ENCODE assay signal across 10 cellular contexts in the genomic region with DNA sequence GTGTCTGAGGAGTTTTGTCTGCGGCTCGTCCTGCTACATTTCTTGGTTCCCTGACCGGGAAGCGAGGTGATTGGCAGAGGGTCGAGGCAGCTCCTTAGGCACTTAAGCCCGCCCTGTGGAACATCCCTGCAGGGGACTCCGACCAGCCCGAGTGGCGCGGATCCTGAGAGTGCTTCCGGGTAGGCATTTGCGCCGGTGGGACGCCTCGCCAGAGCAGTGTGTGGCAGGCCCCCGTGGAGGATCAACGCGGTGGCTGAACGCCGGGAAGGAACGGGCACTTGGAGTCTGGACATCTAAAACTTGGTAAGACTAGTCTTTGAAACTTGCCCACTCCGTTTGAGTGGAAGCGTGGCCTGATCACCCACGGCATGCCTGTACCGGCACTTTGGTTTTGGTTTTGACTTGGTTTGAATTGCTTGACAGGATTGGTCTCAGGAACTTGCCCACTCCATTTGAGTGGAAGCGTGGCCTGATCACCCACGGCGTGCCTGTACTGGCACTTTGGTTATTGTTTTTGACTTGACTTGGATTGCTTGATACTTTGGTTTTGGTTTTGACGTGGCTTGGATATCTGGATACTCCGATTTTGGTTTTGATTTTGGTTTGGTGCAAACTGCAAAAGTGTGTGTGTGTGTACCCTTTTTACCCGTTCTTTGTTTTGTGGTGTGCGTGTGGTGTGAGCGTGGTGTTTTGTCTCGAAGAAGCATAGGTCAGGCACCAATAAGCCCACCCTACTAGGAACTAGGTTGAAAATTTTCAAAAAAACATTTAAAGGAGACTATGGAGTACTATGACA. TPM values are rescaled to one million over a fixed set of nuclear protein-coding genes. Genes with fewer than 3 reads are reported as not detected.
A peak's percentile ranks its signal among the peaks of the same experiment; 100 is the strongest.
DNase-seq lines count a peak whose midpoint lies in the region; ATAC-seq, FAIRE-seq and TF ChIP-seq lines count a peak whose summit lies in the region.
"Not testable (repeated sequence)": the region's sequence is repeated elsewhere in the genome, so short reads cannot be mapped to it uniquely, and the experiment has no call there.
"Had no signal": no experiment of that assay in that cellular context is flagged by ENCODE, and none has a peak within 500 bp of the region (broad histone marks: within the 10 kb centered on the region; RNA-seq: fewer than 3 reads in every experiment).

No MANE protein-coding gene starts in this region.

- H3K36me3 ChIP-seq in CD4-positive, CD25-positive, alpha-beta regulatory T cell (ENCODE audit: control insufficient read depth, insufficient read depth, low read length); GM12878 (ENCODE audit: control insufficient read depth in 2 of 2, insufficient read depth in 2 of 2, low read length in 1 of 2): not testable (repeated sequence)

- not testable (repeated sequence) for H3K9me3 ChIP-seq in CD4-positive, CD25-positive, alpha-beta regulatory T cell (ENCODE audit: control insufficient read depth in 2 of 2, low read length in 2 of 2); GM12878 (replicated peaks; ENCODE audit: control insufficient read depth, insufficient read depth, low read length)

- RAD21 ChIA-PET in GM12878 (lab: Charles Lee; ENCODE audit: unreplicated experiment), result interaction anchor here (1.0 kb wide), 1 partner anchor 10 kb away, joined by 3 read pairs; no protein-coding TSS in a partner anchor

- H3K27ac Mint-ChIP-seq in CD4-positive, CD25-positive, alpha-beta regulatory T cell, result peak overlapping the region; percentile 16 to 80 (median 38)
- H3K27ac Mint-ChIP-seq in IgD-negative memory B cell; activated T-cell treated with anti-CD3 and anti-CD28 coated beads, Interleukin-2, amount 50 U/mL, for 72 hours: not testable (repeated sequence)
- H3K27ac Mint-ChIP-seq in activated CD4-positive, alpha-beta T cell treated with anti-CD3 and anti-CD28 coated beads for 36 hours, result peak overlapping the region; percentile 19
- peak overlapping the region; percentile 40 for H3K27ac Mint-ChIP-seq in activated CD8-positive, alpha-beta T cell treated with anti-CD3 and anti-CD28 coated beads, Interleukin-2, amount 10 ng/mL, durations not matched to agents 7 days and 5 days
- peak overlapping the region in 1 of 2 donors; percentile 47 for H3K27ac Mint-ChIP-seq in natural killer cell treated with Interleukin-12 subunit alpha and Interleukin-12 subunit beta and Interleukin-15 and Interleukin-18, amount 100 ng/mL, for 72 hours
- peak overlapping the region; percentile 46 for H3K27ac Mint-ChIP-seq in stimulated activated naive CD8-positive, alpha-beta T cell treated with anti-CD3 and anti-CD28 coated beads, Interleukin-15, Interleukin-2, amounts not matched to agents 100 ng/mL and 50 ng/mL, for 24 hours

- TF ChIP-seq EP300 in GM12878 (IDR thresholded peaks at IDR 0.05; ENCODE audit: borderline replicate concordance in 1 of 2, control insufficient read depth in 1 of 2, low read depth in 2 of 2, low read length in 2 of 2), result not testable (repeated sequence)

- peak overlapping the region; percentile 90 for H3K9ac ChIP-seq in GM12878 (ENCODE audit: control insufficient read depth, insufficient read depth, low read length)

- not testable (repeated sequence) for H3K4me1 ChIP-seq in CD4-positive, CD25-positive, alpha-beta regulatory T cell (ENCODE audit: control insufficient read depth, insufficient read depth, low read length, poor library complexity, severe bottlenecking)
- H3K4me1 ChIP-seq in GM12878 (ENCODE audit: control insufficient read depth, insufficient read depth, low read length), result peaks cover 45% of the 10 kb centered on the region

- not testable (repeated sequence) for H3K4me3 ChIP-seq in CD4-positive, CD25-positive, alpha-beta regulatory T cell (ENCODE audit: low read depth, low read length)
- peak overlapping the region; percentile 70 for H3K4me3 ChIP-seq in GM12878

- H3K27ac ChIP-seq in CD4-positive, CD25-positive, alpha-beta regulatory T cell (ENCODE audit: insufficient read depth, low read length, poor library complexity, severe bottlenecking), result not testable (repeated sequence)
- peak overlapping the region; percentile 95 for H3K27ac ChIP-seq in GM12878 (ENCODE audit: control insufficient read depth, insufficient read depth)

- H3K4me2 ChIP-seq in GM12878 (ENCODE audit: control insufficient read depth, insufficient read depth), result peak overlapping the region; percentile 95

- 96% methylated on average over 25 of the region's 34 CpGs for WGBS in GM12878 (ENCODE audit: insufficient coverage, insufficient replicate concordance, low lambda C conversion rate, missing lambda C conversion rate)

- SMC1A ChIA-PET in GM12878 (lab: Charles Lee; ENCODE audit: uncharacterized antibody, unreplicated experiment), result interaction anchor here (0.7 to 1.0 kb wide), 2 partner anchors 30 to 32 kb away, joined by 3 read pairs; no protein-coding TSS in a partner anchor

- H3K9me3 Mint-ChIP-seq in CD4-positive, CD25-positive, alpha-beta regulatory T cell; IgD-negative memory B cell; activated CD4-positive, alpha-beta T cell treated with anti-CD3 and anti-CD28 coated beads for 36 hours (ENCODE audit: low read depth); activated CD8-positive, alpha-beta T cell treated with anti-CD3 and anti-CD28 coated beads, Interleukin-2, amount 10 ng/mL, durations not matched to agents 7 days and 5 days (ENCODE audit: insufficient read depth); activated T-cell treated with anti-CD3 and anti-CD28 coated beads, Interleukin-2, amount 50 U/mL, for 72 hours; natural killer cell treated with Interleukin-12 subunit alpha and Interleukin-12 subunit beta and Interleukin-15 and Interleukin-18, amount 100 ng/mL, for 72 hours; stimulated activated naive CD8-positive, alpha-beta T cell treated with anti-CD3 and anti-CD28 coated beads, Interleukin-15, Interleukin-2, amounts not matched to agents 100 ng/mL and 50 ng/mL, for 24 hours: not testable (repeated sequence)

- H2AFZ ChIP-seq in GM12878 (ENCODE audit: control insufficient read depth, low read depth, low read length), result peak overlapping the region; percentile 7

- BruUV-seq in GM12878 (replicated peaks; lab: Mats Ljungman, UMichigan), result not testable (repeated sequence)

- CTCF ChIA-PET in activated CD4-positive, alpha-beta T cell treated with anti-CD3 and anti-CD28 coated beads for 36 hours (lab: Charles Lee); activated CD8-positive, alpha-beta T cell treated with anti-CD3 and anti-CD28 coated beads, Interleukin-2, amount 10 ng/mL, durations not matched to agents 7 days and 5 days (lab: Charles Lee): not testable (repeated sequence)
- CTCF ChIA-PET in GM12878 (lab: Yijun Ruan, JAX), result interaction anchor here (0.7 to 1.1 kb wide), 2 partner anchors 33 to 140 kb away, joined by 3 read pairs; partner anchors contain the start of gene GPR108

- peak overlapping the region in 2 of 4 donors; percentile 3 to 70 for H3K4me3 Mint-ChIP-seq in CD4-positive, CD25-positive, alpha-beta regulatory T cell
- H3K4me3 Mint-ChIP-seq in IgD-negative memory B cell, result peak overlapping the region in 3 of 4 donors; percentile 6 to 74 (median 55)
- not testable (repeated sequence) for H3K4me3 Mint-ChIP-seq in activated CD4-positive, alpha-beta T cell treated with anti-CD3 and anti-CD28 coated beads for 36 hours
- H3K4me3 Mint-ChIP-seq in activated CD8-positive, alpha-beta T cell treated with anti-CD3 and anti-CD28 coated beads, Interleukin-2, amount 10 ng/mL, durations not matched to agents 7 days and 5 days, result peak overlapping the region; percentile 29
- peak overlapping the region; percentile 6 to 66 for H3K4me3 Mint-ChIP-seq in activated T-cell treated with anti-CD3 and anti-CD28 coated beads, Interleukin-2, amount 50 U/mL, for 72 hours
- peak overlapping the region; percentile 46 for H3K4me3 Mint-ChIP-seq in natural killer cell treated with Interleukin-12 subunit alpha and Interleukin-12 subunit beta and Interleukin-15 and Interleukin-18, amount 100 ng/mL, for 72 hours
- H3K4me3 Mint-ChIP-seq in stimulated activated naive CD8-positive, alpha-beta T cell treated with anti-CD3 and anti-CD28 coated beads, Interleukin-15, Interleukin-2, amounts not matched to agents 100 ng/mL and 50 ng/mL, for 24 hours, result peak overlapping the region; percentile 49

- not testable (repeated sequence) for TF ChIP-seq POLR2A in GM12878 (IDR thresholded peaks at IDR 0.05; ENCODE audit: low read depth, low read length)

- not testable (repeated sequence) for H3K27me3 Mint-ChIP-seq in CD4-positive, CD25-positive, alpha-beta regulatory T cell; IgD-negative memory B cell; activated CD8-positive, alpha-beta T cell treated with anti-CD3 and anti-CD28 coated beads, Interleukin-2, amount 10 ng/mL, durations not matched to agents 7 days and 5 days (ENCODE audit: low read depth); activated T-cell treated with anti-CD3 and anti-CD28 coated beads, Interleukin-2, amount 50 U/mL, for 72 hours (ENCODE audit: low read depth)
- H3K27me3 Mint-ChIP-seq in activated CD4-positive, alpha-beta T cell treated with anti-CD3 and anti-CD28 coated beads for 36 hours, result peaks cover 15% of the 10 kb centered on the region
- peaks cover 9 to 16% of the 10 kb centered on the region in 2 donors for H3K27me3 Mint-ChIP-seq in natural killer cell treated with Interleukin-12 subunit alpha and Interleukin-12 subunit beta and Interleukin-15 and Interleukin-18, amount 100 ng/mL, for 72 hours
- H3K27me3 Mint-ChIP-seq in stimulated activated naive CD8-positive, alpha-beta T cell treated with anti-CD3 and anti-CD28 coated beads, Interleukin-15, Interleukin-2, amounts not matched to agents 100 ng/mL and 50 ng/mL, for 24 hours, result peaks cover 15% of the 10 kb centered on the region

- peaks cover 71% of the 10 kb centered on the region for H3K79me2 ChIP-seq in GM12878 (ENCODE audit: control insufficient read depth, insufficient read depth, low read length)

- DNase-seq in CD4-positive, CD25-positive, alpha-beta regulatory T cell; activated CD4-positive, alpha-beta T cell treated with anti-CD3 and anti-CD28 coated beads for 36 hours; activated CD8-positive, alpha-beta T cell treated with anti-CD3 and anti-CD28 coated beads, Interleukin-2, amount 10 ng/mL, durations not matched to agents 7 days and 5 days; activated T-cell treated with anti-CD3 and anti-CD28 coated beads, Interleukin-2, amount 50 U/mL, for 72 hours; GM12878 (ENCODE audit: low read depth, low spot score); natural killer cell treated with Interleukin-12 subunit alpha and Interleukin-12 subunit beta and Interleukin-15 and Interleukin-18, amount 100 ng/mL, for 72 hours (ENCODE audit: low spot score): not testable (repeated sequence)

- ATAC-seq in CD4-positive, CD25-positive, alpha-beta regulatory T cell (ENCODE audit: low read depth in 2 of 2); activated CD4-positive, alpha-beta T cell treated with anti-CD3 and anti-CD28 coated beads for 36 hours; activated CD8-positive, alpha-beta T cell treated with anti-CD3 and anti-CD28 coated beads, Interleukin-2, amount 10 ng/mL, durations not matched to agents 7 days and 5 days; activated T-cell treated with anti-CD3 and anti-CD28 coated beads, Interleukin-2, amount 50 U/mL, for 72 hours (replicated peaks in 1 of 2); GM12878; natural killer cell treated with Interleukin-12 subunit alpha and Interleukin-12 subunit beta and Interleukin-15 and Interleukin-18, amount 100 ng/mL, for 72 hours: not testable (repeated sequence)

- not testable (repeated sequence) for FAIRE-seq in GM12878 (lab: Jason Lieb, UNC)

- not testable (repeated sequence) for TF ChIP-seq CTCF in GM12878 (IDR thresholded peaks at IDR 0.05 in 2 of 3, conservative IDR thresholded peaks at IDR 0.05 in 1 of 3; ENCODE audit: control insufficient read depth in 2 of 3, extremely low read depth in 1 of 3, insufficient read depth in 1 of 3, low read depth in 3 of 3, low read length in 3 of 3)

- not testable (repeated sequence) for H4K20me1 ChIP-seq in GM12878 (ENCODE audit: control insufficient read depth, insufficient read depth)

- intact Hi-C loops in activated CD4-positive, alpha-beta T cell treated with anti-CD3 and anti-CD28 coated beads for 36 hours (cut with DNase I, micrococcal nuclease), result loop anchor here in 1 of 2 experiments (1.0 kb wide), 1 partner anchor 19 kb away; no protein-coding TSS in a partner anchor
- intact Hi-C loops in GM12878 (cut with micrococcal nuclease; ENCODE audit: unreplicated experiment), result not testable (repeated sequence)

- not testable (repeated sequence) for H3K27me3 ChIP-seq in CD4-positive, CD25-positive, alpha-beta regulatory T cell (ENCODE audit: control insufficient read depth, insufficient read depth, low read length); GM12878 (replicated peaks in 1 of 2; ENCODE audit: control insufficient read depth in 2 of 2, insufficient read depth in 2 of 2, low read length in 1 of 2)

- H3K36me3 Mint-ChIP-seq in CD4-positive, CD25-positive, alpha-beta regulatory T cell; IgD-negative memory B cell; activated CD4-positive, alpha-beta T cell treated with anti-CD3 and anti-CD28 coated beads for 36 hours (ENCODE audit: low read depth); activated CD8-positive, alpha-beta T cell treated with anti-CD3 and anti-CD28 coated beads, Interleukin-2, amount 10 ng/mL, durations not matched to agents 7 days and 5 days (ENCODE audit: low read depth); activated T-cell treated with anti-CD3 and anti-CD28 coated beads, Interleukin-2, amount 50 U/mL, for 72 hours (ENCODE audit: insufficient read depth in 2 of 2); natural killer cell treated with Interleukin-12 subunit alpha and Interleukin-12 subunit beta and Interleukin-15 and Interleukin-18, amount 100 ng/mL, for 72 hours; stimulated activated naive CD8-positive, alpha-beta T cell treated with anti-CD3 and anti-CD28 coated beads, Interleukin-15, Interleukin-2, amounts not matched to agents 100 ng/mL and 50 ng/mL, for 24 hours (ENCODE audit: low read depth): not testable (repeated sequence)

- not testable (repeated sequence) for TF ChIP-seq RAD21 in GM12878 (IDR thresholded peaks at IDR 0.05; ENCODE audit: insufficient read depth, low read depth, low read length)

- POLR2A ChIA-PET in activated CD4-positive, alpha-beta T cell treated with anti-CD3 and anti-CD28 coated beads for 36 hours (lab: Charles Lee); activated CD8-positive, alpha-beta T cell treated with anti-CD3 and anti-CD28 coated beads, Interleukin-2, amount 10 ng/mL, durations not matched to agents 7 days and 5 days (lab: Charles Lee); GM12878 (lab: Charles Lee): not testable (repeated sequence)

- in situ Hi-C loops in GM12878 (cut with MboI), result not testable (repeated sequence)

- H3K4me1 Mint-ChIP-seq in CD4-positive, CD25-positive, alpha-beta regulatory T cell, result peaks cover 6 to 45% (median 27%) of the 10 kb centered on the region in 4 donors
- peaks cover 30 to 34% (median 31%) of the 10 kb centered on the region in 3 donors for H3K4me1 Mint-ChIP-seq in IgD-negative memory B cell
- H3K4me1 Mint-ChIP-seq in activated CD4-positive, alpha-beta T cell treated with anti-CD3 and anti-CD28 coated beads for 36 hours, result peaks cover 41% of the 10 kb centered on the region
- peaks cover 37% of the 10 kb centered on the region for H3K4me1 Mint-ChIP-seq in activated CD8-positive, alpha-beta T cell treated with anti-CD3 and anti-CD28 coated beads, Interleukin-2, amount 10 ng/mL, durations not matched to agents 7 days and 5 days (ENCODE audit: low read depth)
- peaks cover 53% of the 10 kb centered on the region for H3K4me1 Mint-ChIP-seq in activated T-cell treated with anti-CD3 and anti-CD28 coated beads, Interleukin-2, amount 50 U/mL, for 72 hours (ENCODE audit: low read depth)
- peaks cover 12 to 35% of the 10 kb centered on the region in 2 donors for H3K4me1 Mint-ChIP-seq in natural killer cell treated with Interleukin-12 subunit alpha and Interleukin-12 subunit beta and Interleukin-15 and Interleukin-18, amount 100 ng/mL, for 72 hours (ENCODE audit: low read depth in 2 of 2)
- H3K4me1 Mint-ChIP-seq in stimulated activated naive CD8-positive, alpha-beta T cell treated with anti-CD3 and anti-CD28 coated beads, Interleukin-15, Interleukin-2, amounts not matched to agents 100 ng/mL and 50 ng/mL, for 24 hours (ENCODE audit: low read depth), result peaks cover 63% of the 10 kb centered on the region

RNA-seq across cellular contexts. Expression of gene CD70, which starts 6.7 kb away (rescaled TPM):
- 24.3 TPM for total RNA-seq in CD4-positive, CD25-positive, alpha-beta regulatory T cell
- 10 to 100 TPM; 10.0 to 27.2 (median 17.7) TPM for polyA plus RNA-seq in CD4-positive, CD25-positive, alpha-beta regulatory T cell
- polyA plus RNA-seq in IgD-negative memory B cell (28.4 TPM), GM12878 (2011; rRNA removed) (117 and 262 TPM in 2 replicates), GM12878 (2014; fragmentation: Illumina TruSeq; extraction: Trizol) (9.4 and 52.9 TPM in 2 replicates), GM12878 (2014; fragmentation: Nextera tagmentation; extraction: Ambion mirVana) (10 to 100 TPM; 16.4 to 35.8 TPM), GM12878 (2014; rRNA removed) (405 and 437 TPM in 2 replicates), GM12878 (2016; fragmentation: Nextera tagmentation; extraction: Ambion mirVana) (100 to 1,000 TPM; 348 to 371 TPM)
- 1 to 10 TPM; 3.3 to 3.6 TPM for total RNA-seq in activated CD4-positive, alpha-beta T cell treated with anti-CD3 and anti-CD28 coated beads for 36 hours
- total RNA-seq in activated CD8-positive, alpha-beta T cell treated with anti-CD3 and anti-CD28 coated beads, Interleukin-2, amount 10 ng/mL, durations not matched to agents 7 days and 5 days, result 10 to 100 TPM; 16.9 to 17.3 TPM
- total RNA-seq in activated T-cell treated with anti-CD3 and anti-CD28 coated beads, Interleukin-2, amount 50 U/mL, for 72 hours, result 10 to 100 TPM; 25.0 to 31.5 TPM
- 147 and 150 TPM in 2 replicates for total RNA-seq in GM12878 (2013; cell fraction: nucleolus; rRNA removed)
- total RNA-seq in GM12878 (2014; rRNA removed) (421 and 441 TPM in 2 replicates), GM12878 (2014; rRNA removed; fragmentation: Illumina TruSeq; extraction: Trizol) (151 and 155 TPM in 2 replicates), GM12878 (2021) (269 and 285 TPM in 2 replicates)
- polyA plus RNA-seq in GM12878 (2011; ENCODE audit: low read depth), result 88.8 TPM
- 434 and 636 TPM in 2 replicates for polyA plus RNA-seq in GM12878 (2011; cell fraction: cytosol; rRNA removed)
- 321 and 457 TPM in 2 replicates for polyA plus RNA-seq in GM12878 (2011; cell fraction: nucleus; rRNA removed)
- 227 and 312 TPM in 2 replicates for polyA plus RNA-seq in GM12878 (2012)
- 149 and 245 TPM in 2 replicates for polyA minus RNA-seq in GM12878 (2011; rRNA and poly(A)+ RNA removed)
- polyA minus RNA-seq in GM12878 (2011; cell fraction: cytosol; rRNA and poly(A)+ RNA removed), result 94.1 and 120 TPM in 2 replicates
- polyA minus RNA-seq in GM12878 (2011; cell fraction: nucleus; rRNA and poly(A)+ RNA removed), result 56.8 and 85.8 TPM in 2 replicates
- 10 to 100 TPM; 10.6 to 26.1 TPM for total RNA-seq in natural killer cell treated with Interleukin-12 subunit alpha and Interleukin-12 subunit beta and Interleukin-15 and Interleukin-18, amount 100 ng/mL, for 72 hours
- polyA plus RNA-seq: BJ, CD14-positive monocyte had no signal
